In genomic region chr5:1648806-1649205, GRCh38 we compare ENCODE assay signal across 16 cellular contexts.
DNase-seq lines count a peak whose midpoint lies in the region; ATAC-seq and TF ChIP-seq lines count a peak whose summit lies in the region.
"Had no signal": no experiment of that assay in that cellular context is flagged by ENCODE, and none has a peak within 500 bp of the region (broad histone marks: within the 10 kb centered on the region; RNA-seq: fewer than 3 reads in every experiment).

No MANE protein-coding gene starts in this region.

- no peak overlapping the region for H3K4me3 ChIP-seq in GM23248
- no peak overlapping the region for H3K4me3 ChIP-seq in astrocyte of the cerebellum (ENCODE audit: low read depth, low read length)
- H3K4me3 ChIP-seq in fibroblast of villous mesenchyme (ENCODE audit: low read depth, low read length): no peak overlapping the region
- H3K4me3 ChIP-seq: K562 had no signal

- H3K27ac ChIP-seq in GM23248: no peak overlapping the region
- H3K27ac ChIP-seq: HL-60 had no signal

- TF ChIP-seq CTCF in astrocyte of the cerebellum (IDR thresholded peaks at IDR 0.05; ENCODE audit: low read depth, low read length, missing control alignments) (no peak), fibroblast of villous mesenchyme (IDR thresholded peaks at IDR 0.05; ENCODE audit: insufficient read depth, low read depth, low read length) (no peak)

- 0 out of 2 replicates have a peak, but pooled peaks cover 7% of the 10 kb centered on the region for H3K4me1 ChIP-seq in GM23248 (ENCODE audit: insufficient read depth)

- peaks cover 12% of the 10 kb centered on the region for H3F3A ChIP-seq in GM23248 (ENCODE audit: insufficient read depth)

- H3K9me3 ChIP-seq in GM23248 (ENCODE audit: low read depth): no peaks in the 10 kb centered on the region

- no peak overlapping the region for H2AFZ ChIP-seq in GM23248

- no peaks in the 10 kb centered on the region for H4K20me1 ChIP-seq in GM23248 (ENCODE audit: insufficient read depth)

- no peak overlapping the region for H3K9ac ChIP-seq in GM23248

- DNase-seq in AG20443 (ENCODE audit: low spot score): peak; percentile 61
- peak; percentile 82 for DNase-seq in GM23248
- peak; percentile 65 for DNase-seq in astrocyte of the cerebellum (ENCODE audit: low read depth)
- DNase-seq in fibroblast of villous mesenchyme (ENCODE audit: low read depth): peak; percentile 27
- DNase-seq in KBM-7: no peak
- DNase-seq in NCI-H2029 treated with DMSO at 0.1 percent for 48 hours (lab: John Stamatoyannopoulos, UW): no peak
- DNase-seq: MM.1S, NCI-H1930, NCI-H510A, NCI-H82, SHP77 treated with DMSO at 0.1 percent for 48 hours had no signal

- no peak overlapping the region for H3K4me2 ChIP-seq in GM23248 (ENCODE audit: unreplicated experiment)

- in situ Hi-C loops in GM23248 (cut with MboI): loop anchor here (10.0 to 25.0 kb wide), 2 partner anchors 474 to 712 kb away; no protein-coding TSS in a partner anchor
- in situ Hi-C loops in astrocyte of the cerebellum (cut with HindIII; ENCODE audit: low sequenced_read_pairs): no loop called here
- in situ Hi-C loops in KBM-7 (cut with MboI; ENCODE audit: low pct_unique_long_range_greater_than_20kb, low sequenced_read_pairs): loop anchor here (25.0 kb wide), 2 partner anchors 487 to 712 kb away; no protein-coding TSS in a partner anchor

- H3K9me2 ChIP-seq in GM23248 (ENCODE audit: insufficient read depth): no peaks in the 10 kb centered on the region

- H3K27me3 ChIP-seq in GM23248 (replicated peaks; ENCODE audit: insufficient read depth): peaks cover 31% of the 10 kb centered on the region

- ATAC-seq in GM19467 (IDR thresholded peaks at IDR 0.05; ENCODE audit: unreplicated experiment) (no peak), GM19351 (IDR thresholded peaks at IDR 0.05; ENCODE audit: unreplicated experiment) (no peak)
- ATAC-seq: K562, Panc1 had no signal

- WGBS in GM23248 (ENCODE audit: low coverage in 1 of 2, low lambda C conversion rate in 2 of 2, missing lambda C conversion rate in 2 of 2), 2 experiments: 29 to 32% methylated on average over 4 of the region's 4 CpGs

- no peaks in the 10 kb centered on the region for H3K79me2 ChIP-seq in GM23248 (ENCODE audit: insufficient read depth)

- H3K36me3 ChIP-seq in GM23248 (ENCODE audit: low read depth): no peaks in the 10 kb centered on the region

Comparison
In these comparisons a context has a peak if more than half of its experiments do, and no peak if none do; other contexts are left out.
1. DNase-seq: peak in AG20443 (single experiment), GM23248 (single experiment), astrocyte of the cerebellum (single experiment) and fibroblast of villous mesenchyme (single experiment); none in KBM-7 (single experiment) and NCI-H2029 treated with DMSO at 0.1 percent for 48 hours (single experiment).